8 cellular contexts compared by ENCODE assay signal in genomic region chr17:1908699-1909309, GRCh38.
DNase-seq lines count a peak whose midpoint lies in the region; ATAC-seq and TF ChIP-seq lines count a peak whose summit lies in the region.

No MANE protein-coding gene starts in this region.

- no peaks in the 10 kb centered on the region for H3K9me3 ChIP-seq in CD8-positive, alpha-beta memory T cell (ENCODE audit: low read length)

- CTCF ChIA-PET in CD8-positive, alpha-beta memory T cell (lab: Charles Lee): interaction anchor here (2.2 kb wide), 1 partner anchor 10 kb away, joined by 6 read pairs; no protein-coding TSS in a partner anchor

- H3K36me3 ChIP-seq in CD8-positive, alpha-beta memory T cell (ENCODE audit: insufficient read depth, low read length): no peaks in the 10 kb centered on the region

- POLR2A ChIA-PET in CD8-positive, alpha-beta memory T cell (lab: Charles Lee): no interaction called here

- peak overlapping the region; percentile 24 for H3K4me3 ChIP-seq in CD8-positive, alpha-beta memory T cell (ENCODE audit: low read length)
- H3K4me3 ChIP-seq in fibroblast of the aortic adventitia (ENCODE audit: low read depth, low read length): peak overlapping the region; percentile 44

- H3K27me3 ChIP-seq in CD8-positive, alpha-beta memory T cell (ENCODE audit: insufficient read depth, low read length, poor library complexity, severe bottlenecking): peaks cover 33% of the 10 kb centered on the region

- TF ChIP-seq CTCF in fibroblast of the aortic adventitia (IDR thresholded peaks at IDR 0.05; ENCODE audit: insufficient read depth, low read length): peak; percentile 80
- peak; percentile 57 for TF ChIP-seq CTCF in nephron progenitor cell (IDR thresholded peaks at IDR 0.05)
- TF ChIP-seq CTCF in type B pancreatic cell (conservative IDR thresholded peaks at IDR 0.05): peak; percentile 87

- no peak overlapping the region for H3K27ac ChIP-seq in CD8-positive, alpha-beta memory T cell (ENCODE audit: low read depth, low read length)

- no peaks in the 10 kb centered on the region for H3K9me3 Mint-ChIP-seq in CD8-positive, alpha-beta memory T cell
- H3K9me3 Mint-ChIP-seq in activated T-cell treated with anti-CD3 and anti-CD28 coated beads, Interleukin-2, amount 50 U/mL, for 72 hours: no peaks in the 10 kb centered on the region
- no peaks in the 10 kb centered on the region for H3K9me3 Mint-ChIP-seq in nephron progenitor cell
- no peaks in the 10 kb centered on the region for H3K9me3 Mint-ChIP-seq in type B pancreatic cell

- H3K4me1 ChIP-seq in CD8-positive, alpha-beta memory T cell (ENCODE audit: insufficient read depth, low read length): peaks cover 9% of the 10 kb centered on the region

- peak; percentile 72 to 80 for ATAC-seq in activated T-cell treated with anti-CD3 and anti-CD28 coated beads, Interleukin-2, amount 50 U/mL, for 72 hours (replicated peaks in 1 of 2)
- ATAC-seq in GM18498 (IDR thresholded peaks at IDR 0.05; ENCODE audit: unreplicated experiment): no peak

- H3K4me1 Mint-ChIP-seq in CD8-positive, alpha-beta memory T cell: peaks cover 4 to 14% (median 6%) of the 10 kb centered on the region in 3 donors
- H3K4me1 Mint-ChIP-seq in activated T-cell treated with anti-CD3 and anti-CD28 coated beads, Interleukin-2, amount 50 U/mL, for 72 hours (ENCODE audit: low read depth): peaks cover 4% of the 10 kb centered on the region
- H3K4me1 Mint-ChIP-seq in nephron progenitor cell (peaks cover 60% of the 10 kb centered on the region), type B pancreatic cell (ENCODE audit: unreplicated experiment) (peaks cover 36% of the 10 kb centered on the region)

- no peaks in the 10 kb centered on the region for H3K36me3 Mint-ChIP-seq in CD8-positive, alpha-beta memory T cell
- no peaks in the 10 kb centered on the region for H3K36me3 Mint-ChIP-seq in activated T-cell treated with anti-CD3 and anti-CD28 coated beads, Interleukin-2, amount 50 U/mL, for 72 hours (ENCODE audit: insufficient read depth in 2 of 2)
- H3K36me3 Mint-ChIP-seq in nephron progenitor cell (ENCODE audit: low read depth) (no peaks in the 10 kb centered on the region), type B pancreatic cell (no peaks in the 10 kb centered on the region)

- no peak overlapping the region for H3K27ac Mint-ChIP-seq in CD8-positive, alpha-beta memory T cell
- no peak overlapping the region for H3K27ac Mint-ChIP-seq in activated T-cell treated with anti-CD3 and anti-CD28 coated beads, Interleukin-2, amount 50 U/mL, for 72 hours
- H3K27ac Mint-ChIP-seq in nephron progenitor cell (no peak overlapping the region), type B pancreatic cell (no peak overlapping the region)

- H3K27me3 Mint-ChIP-seq in CD8-positive, alpha-beta memory T cell: peaks cover 32 to 73% of the 10 kb centered on the region in 2 donors
- peaks cover 49% of the 10 kb centered on the region for H3K27me3 Mint-ChIP-seq in activated T-cell treated with anti-CD3 and anti-CD28 coated beads, Interleukin-2, amount 50 U/mL, for 72 hours (ENCODE audit: low read depth)
- H3K27me3 Mint-ChIP-seq in nephron progenitor cell (ENCODE audit: low read depth, poor library complexity): peaks cover 90% of the 10 kb centered on the region
- H3K27me3 Mint-ChIP-seq in type B pancreatic cell: peaks cover 81% of the 10 kb centered on the region

- peak in 2 of 5 donors; percentile 5 to 34 for DNase-seq in CD8-positive, alpha-beta memory T cell
- DNase-seq in HS-5 (ENCODE audit: low read depth) (peak; percentile 25), NCI-H82 treated with DMSO at 0.1 percent for 48 hours (lab: John Stamatoyannopoulos, UW; ENCODE audit: unreplicated experiment) (peak; percentile 91), fibroblast of the aortic adventitia (ENCODE audit: low read depth) (peak; percentile 86), nephron progenitor cell (peak; percentile 54), type B pancreatic cell (ENCODE audit: extremely low spot score, unreplicated experiment) (no peak)
- peak; percentile 46 to 48 for DNase-seq in activated T-cell treated with anti-CD3 and anti-CD28 coated beads, Interleukin-2, amount 50 U/mL, for 72 hours

- peak overlapping the region; percentile 5 to 61 (median 28) for H3K4me3 Mint-ChIP-seq in CD8-positive, alpha-beta memory T cell
- peak overlapping the region; percentile 57 to 64 for H3K4me3 Mint-ChIP-seq in activated T-cell treated with anti-CD3 and anti-CD28 coated beads, Interleukin-2, amount 50 U/mL, for 72 hours
- H3K4me3 Mint-ChIP-seq in nephron progenitor cell (peak overlapping the region; percentile 77), type B pancreatic cell (peak overlapping the region; percentile 82)

Comparison
In these comparisons a context has a peak if more than half of its experiments do, and no peak if none do; other contexts are left out.
1. H3K4me3 Mint-ChIP-seq: peak in every context shown above with its lines; median percentile 82 in type B pancreatic cell; 77 in nephron progenitor cell; 60 in activated T-cell treated with anti-CD3 and anti-CD28 coated beads, Interleukin-2, amount 50 U/mL, for 72 hours; 28 in CD8-positive, alpha-beta memory T cell.